In genomic region chr9:133405508-133406009, GRCh38 we compare ENCODE assay signal across 1 cellular context.
A peak's percentile ranks its signal among the peaks of the same experiment; 100 is the strongest.
TF ChIP-seq lines count a peak whose summit lies in the region.

No MANE protein-coding gene starts in this region.

TF ChIP-seq in HepG2, 621 proteins besides CTCF, POLR2A, EP300 and RAD21:
- 0 out of 2 replicates have a peak, but pooled peaks have one; percentile 10 for TF ChIP-seq POLR2G (IDR thresholded peaks at IDR 0.05; ENCODE audit: low read depth, low read length)
- TF ChIP-seq BRCA1 (CRISPR knock-in tag; IDR thresholded peaks at IDR 0.05), result no peak
- TF ChIP-seq, protein P1, sequence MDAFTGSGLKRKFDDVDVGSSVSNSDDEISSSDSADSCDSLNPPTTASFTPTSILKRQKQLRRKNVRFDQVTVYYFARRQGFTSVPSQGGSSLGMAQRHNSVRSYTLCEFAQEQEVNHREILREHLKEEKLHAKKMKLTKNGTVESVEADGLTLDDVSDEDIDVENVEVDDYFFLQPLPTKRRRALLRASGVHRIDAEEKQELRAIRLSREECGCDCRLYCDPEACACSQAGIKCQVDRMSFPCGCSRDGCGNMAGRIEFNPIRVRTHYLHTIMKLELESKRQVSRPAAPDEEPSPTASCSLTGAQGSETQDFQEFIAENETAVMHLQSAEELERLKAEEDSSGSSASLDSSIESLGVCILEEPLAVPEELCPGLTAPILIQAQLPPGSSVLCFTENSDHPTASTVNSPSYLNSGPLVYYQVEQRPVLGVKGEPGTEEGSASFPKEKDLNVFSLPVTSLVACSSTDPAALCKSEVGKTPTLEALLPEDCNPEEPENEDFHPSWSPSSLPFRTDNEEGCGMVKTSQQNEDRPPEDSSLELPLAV (CRISPR knock-in tag; conservative IDR thresholded peaks at IDR 0.05; ENCODE audit: low read depth), result no peak
- no peak for TF ChIP-seq PHF20 (CRISPR knock-in tag; IDR thresholded peaks at IDR 0.05)
TF ChIP-seq in HepG2: peak in this region for 1.
